ENCODE assay signal across 10 cellular contexts in the genomic region with DNA sequence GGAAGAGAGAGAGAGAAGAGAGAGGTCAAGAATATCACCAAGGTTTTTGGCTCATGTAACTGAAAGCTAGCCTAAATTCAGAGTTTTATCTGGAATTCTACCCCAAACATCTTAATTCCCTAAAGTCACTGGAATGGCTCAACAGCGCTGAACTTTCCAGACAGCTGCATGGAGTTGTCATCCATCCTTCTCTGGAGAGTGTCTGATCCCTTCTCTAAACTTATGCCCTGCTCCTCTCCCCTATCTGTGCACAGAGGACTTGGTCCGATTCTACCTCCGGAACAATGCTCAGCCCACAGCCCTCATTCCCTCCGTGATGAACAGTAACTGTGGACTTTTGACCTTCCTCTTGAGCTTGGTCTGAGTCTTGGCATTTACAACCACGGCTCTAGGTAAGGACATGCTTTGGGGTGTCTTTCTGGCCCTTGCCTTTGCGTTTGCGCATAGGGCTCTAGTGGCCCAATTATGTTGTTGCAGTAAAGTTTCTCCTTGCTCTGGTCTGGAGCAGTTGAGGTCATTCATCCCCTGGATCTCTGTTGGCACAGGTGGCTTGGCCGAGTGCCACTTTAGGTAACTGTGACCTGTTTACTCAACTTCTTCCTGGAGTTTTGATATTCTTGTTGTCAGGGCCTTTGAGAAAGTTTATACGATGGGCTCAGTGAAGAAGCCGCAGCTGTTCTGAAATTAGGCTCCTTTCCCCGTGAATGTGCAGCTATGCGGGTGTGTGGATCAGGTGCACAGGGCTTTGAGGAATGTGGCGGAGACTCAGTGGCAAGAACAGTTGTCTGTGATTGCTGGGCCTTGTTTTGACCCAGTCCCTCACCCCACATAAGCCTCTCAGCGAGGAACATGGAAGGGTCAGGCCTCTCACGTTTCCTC. TPM values are rescaled to one million over a fixed set of nuclear protein-coding genes. Genes with fewer than 3 reads are reported as not detected.
DNase-seq lines count a peak whose midpoint lies in the region; ATAC-seq and TF ChIP-seq lines count a peak whose summit lies in the region.
"Had no signal": no experiment of that assay in that cellular context is flagged by ENCODE, and none has a peak within 500 bp of the region (broad histone marks: within the 10 kb centered on the region; RNA-seq: fewer than 3 reads in every experiment).

No MANE protein-coding gene starts in this region.

- intact Hi-C loops in activated B cell treated with CpG ODN at 0.5 μM for 24 hours (cut with micrococcal nuclease) = no loop called here
- intact Hi-C loops in left ventricle myocardium superior (cut with micrococcal nuclease) = no loop called here
- intact Hi-C loops in gastrocnemius medialis (cut with DNase I; ENCODE audit: low total_unique reads) = no loop called here

- in situ Hi-C loops in gastrocnemius medialis (cut with MboI; ENCODE audit: low sequenced_read_pairs in 4 of 4) = loop anchor here in 3 of 4 donors (5.0 to 25.0 kb wide), 5 partner anchors 50 to 903 kb away; no protein-coding TSS in a partner anchor

- H3K4me1 Mint-ChIP-seq in GM23338 = no peaks in the 10 kb centered on the region; the same call in 2 of the 3 replicates
- peaks cover 61% of the 10 kb centered on the region for H3K4me1 Mint-ChIP-seq in activated B cell treated with CpG ODN at 0.5 μM for 24 hours

- CTCF ChIA-PET in activated B cell treated with CpG ODN at 0.5 μM for 24 hours (lab: Charles Lee) = interaction anchor here (1.5 to 2.5 kb wide), 4 partner anchors 8 to 58 kb away, joined by 5 to 13 read pairs (median 9); no protein-coding TSS in a partner anchor

- H3F3A ChIP-seq in GM23338 (replicated peaks; ENCODE audit: low read depth) = no peaks in the 10 kb centered on the region

- H3K9me3 Mint-ChIP-seq in GM23338 = no peaks in the 10 kb centered on the region
- H3K9me3 Mint-ChIP-seq in activated B cell treated with CpG ODN at 0.5 μM for 24 hours = no peaks in the 10 kb centered on the region

- H3K27ac Mint-ChIP-seq in GM23338 (no peak overlapping the region), activated B cell treated with CpG ODN at 0.5 μM for 24 hours (peak overlapping the region; percentile 98)

- H3K4me3 ChIP-seq in GM23338 (no peak overlapping the region), gastrocnemius medialis (no peak overlapping the region)

- H3K79me2 ChIP-seq in GM23338 (replicated peaks; ENCODE audit: insufficient read depth) = no peaks in the 10 kb centered on the region

- H3K9me2 ChIP-seq in GM23338 (ENCODE audit: insufficient read depth) = no peaks in the 10 kb centered on the region

- H3K4me3 Mint-ChIP-seq in GM23338 (no peak overlapping the region), activated B cell treated with CpG ODN at 0.5 μM for 24 hours (peak overlapping the region; percentile 76)

- no peak for ATAC-seq in GM23338
- ATAC-seq in activated B cell treated with CpG ODN at 0.5 μM for 24 hours (ENCODE audit: low read depth) = no peak
- ATAC-seq in left ventricle myocardium superior = peak; percentile 52
- ATAC-seq in gastrocnemius medialis = peak; percentile 23 to 26
- ATAC-seq in GM18868 (IDR thresholded peaks at IDR 0.05; ENCODE audit: unreplicated experiment) = no peak
- ATAC-seq in HG02763 (IDR thresholded peaks at IDR 0.05; ENCODE audit: unreplicated experiment) = no peak
- ATAC-seq: HCT116 had no signal

- no peaks in the 10 kb centered on the region for H3K4me1 ChIP-seq in GM23338 (ENCODE audit: insufficient read depth)
- H3K4me1 ChIP-seq in gastrocnemius medialis = peaks cover 16 to 19% of the 10 kb centered on the region in 2 donors

- POLR2A ChIA-PET in activated B cell treated with CpG ODN at 0.5 μM for 24 hours (lab: Charles Lee) = interaction anchor here (1.0 to 2.9 kb wide), 12 partner anchors 8 to 1002 kb away, joined by 3 to 20 read pairs (median 6); a partner anchor contains a TSS

- no peaks in the 10 kb centered on the region for H3K36me3 ChIP-seq in GM23338 (ENCODE audit: insufficient read depth)
- H3K36me3 ChIP-seq in gastrocnemius medialis = no peaks in the 10 kb centered on the region
- H3K36me3 ChIP-seq: SJSA1 had no signal

- H3K27me3 ChIP-seq in GM23338 (ENCODE audit: insufficient read depth) (no peaks in the 10 kb centered on the region), gastrocnemius medialis (no peaks in the 10 kb centered on the region)
- H3K27me3 ChIP-seq: SJSA1 had no signal

- no peak overlapping the region for H3K4me2 ChIP-seq in GM23338
- H3K4me2 ChIP-seq: KMS-11 had no signal

- no peak overlapping the region for H3K27ac ChIP-seq in GM23338 (ENCODE audit: low read depth)
- H3K27ac ChIP-seq in gastrocnemius medialis = peak overlapping the region; percentile 48 to 79 (median 70)
- H3K27ac ChIP-seq: KMS-11 had no signal

- no peaks in the 10 kb centered on the region; the same call in 2 of the 3 replicates for H3K36me3 Mint-ChIP-seq in GM23338 (ENCODE audit: low read depth)
- H3K36me3 Mint-ChIP-seq in activated B cell treated with CpG ODN at 0.5 μM for 24 hours (ENCODE audit: low read depth) = no peaks in the 10 kb centered on the region

- peak overlapping the region; percentile 76 for H2AFZ ChIP-seq in GM23338

- TF ChIP-seq POLR2A in gastrocnemius medialis (IDR thresholded peaks at IDR 0.05) = no peak

- DNase-seq in GM23338 (ENCODE audit: low spot score) (no peak), activated B cell treated with CpG ODN at 0.5 μM for 24 hours (no peak), left ventricle myocardium superior (no peak), gastrocnemius medialis (no peak), glomerular visceral epithelial cell (ENCODE audit: extremely low spot score) (no peak)

- no peaks in the 10 kb centered on the region for H3K27me3 Mint-ChIP-seq in GM23338 (ENCODE audit: insufficient read depth, low read depth, poor library complexity)
- no peaks in the 10 kb centered on the region for H3K27me3 Mint-ChIP-seq in activated B cell treated with CpG ODN at 0.5 μM for 24 hours

- H4K20me1 ChIP-seq in GM23338 (replicated peaks; ENCODE audit: insufficient read depth) = no peaks in the 10 kb centered on the region

- H3K9me3 ChIP-seq in gastrocnemius medialis = no peaks in the 10 kb centered on the region
- H3K9me3 ChIP-seq: SJSA1 had no signal

- TF ChIP-seq CTCF in GM23338 (conservative IDR thresholded peaks at IDR 0.05; ENCODE audit: low read depth in 2 of 2) (no peak), activated B cell treated with CpG ODN at 0.5 μM for 24 hours (IDR thresholded peaks at IDR 0.05) (no peak), gastrocnemius medialis (IDR thresholded peaks at IDR 0.05 in 4 of 5, conservative IDR thresholded peaks at IDR 0.05 in 1 of 5) (no peak)

TF ChIP-seq in GM23338, 12 proteins besides CTCF, POLR2A, EP300 and RAD21 (continues in another document):
- TF ChIP-seq NANOG (IDR thresholded peaks at IDR 0.05; ENCODE audit: borderline replicate concordance) (no peak), CREB1 (CRISPR knock-in tag; IDR thresholded peaks at IDR 0.05; ENCODE audit: low read depth) (no peak)

RNA-seq across cellular contexts. Expression of a gene that starts 18.4 kb away (rescaled TPM):
- total RNA-seq in GM23338 (2014; rRNA removed; shearing (Covaris generic)) = not detected in 2 replicates
- not detected in 2 replicates for polyA plus RNA-seq in GM23338 (2016; fragmentation: Nextera tagmentation; extraction: Ambion mirVana)
- total RNA-seq in activated B cell treated with CpG ODN at 0.5 μM for 24 hours = 32.6 and 35.7 TPM in 2 replicates
- 0.64 TPM for total RNA-seq in left ventricle myocardium superior
- total RNA-seq in gastrocnemius medialis = under 1 TPM in 3 of 4 donors, not detected in 1; 0.10 to 0.56 (median 0.22) TPM
- total RNA-seq: SJSA1 had no signal

Comparison
In these comparisons a context has a peak if more than half of its experiments do, and no peak if none do; other contexts are left out.
1. ATAC-seq: peak in left ventricle myocardium superior (single experiment) and gastrocnemius medialis (2 of 2); none in GM23338 (single experiment), activated B cell treated with CpG ODN at 0.5 μM for 24 hours (single experiment), GM18868 (single experiment) and HG02763 (single experiment).
2. RNA of a gene that starts 18.4 kb away (total RNA-seq): 32.6 to 35.7 TPM in activated B cell treated with CpG ODN at 0.5 μM for 24 hours; 0.64 TPM in left ventricle myocardium superior (single experiment), 0.10 to 0.56 TPM in gastrocnemius medialis and not detected in GM23338; every median in the first group is over 10 times any median in the second.